9 cellular contexts compared by ENCODE assay signal in genomic region chr1:41240806-41241747, GRCh38. TPM values are rescaled to one million over a fixed set of nuclear protein-coding genes. Genes with fewer than 3 reads are reported as not detected.
DNase-seq lines count a peak whose midpoint lies in the region; ATAC-seq, FAIRE-seq and TF ChIP-seq lines count a peak whose summit lies in the region.
"Had no signal": no experiment of that assay in that cellular context is flagged by ENCODE, and none has a peak within 500 bp of the region (broad histone marks: within the 10 kb centered on the region; RNA-seq: fewer than 3 reads in every experiment).

No MANE protein-coding gene starts in this region.

- H2AFZ ChIP-seq in astrocyte (ENCODE audit: low read depth, low read length): peak overlapping the region; percentile 73

- H3K9me3 ChIP-seq in astrocyte (ENCODE audit: insufficient read depth, low read depth, low read length) (no peaks in the 10 kb centered on the region), iPS DF 6.9 (ENCODE audit: control insufficient read depth, insufficient read depth, low read length) (no peaks in the 10 kb centered on the region)

- peaks cover 34% of the 10 kb centered on the region for H4K20me1 ChIP-seq in astrocyte (ENCODE audit: insufficient read depth, low read length)

- peak overlapping the region; percentile 81 for H3K9ac ChIP-seq in astrocyte (ENCODE audit: low read length)

- H3K4me2 ChIP-seq in astrocyte (ENCODE audit: low read length): peak overlapping the region; percentile 83

- ATAC-seq in GM19455 (IDR thresholded peaks at IDR 0.05; ENCODE audit: unreplicated experiment) (peak; percentile 60), HG02884 (IDR thresholded peaks at IDR 0.05; ENCODE audit: unreplicated experiment) (no peak)

- H3K4me3 ChIP-seq in astrocyte (ENCODE audit: insufficient read depth, low read depth, low read length) (peak overlapping the region; percentile 50), iPS DF 6.9 (ENCODE audit: low read length) (peak overlapping the region; percentile 100), skeletal muscle cell (ENCODE audit: low read depth, low read length) (peak overlapping the region; percentile 59)

- peak overlapping the region; percentile 67 for H3K27ac Mint-ChIP-seq in T-helper 1 cell treated with Interleukin-12 subunit alpha and Interleukin-12 subunit beta and Interleukin-4 antibody, amounts not matched to agents 30 μg/mL and 1 μg/mL, for 36 hours
- H3K27ac Mint-ChIP-seq in astrocyte (ENCODE audit: unreplicated experiment): peak overlapping the region; percentile 88

- H3K4me3 Mint-ChIP-seq in T-helper 1 cell treated with Interleukin-12 subunit alpha and Interleukin-12 subunit beta and Interleukin-4 antibody, amounts not matched to agents 30 μg/mL and 1 μg/mL, for 36 hours: peak overlapping the region; percentile 80
- peak overlapping the region; percentile 91 for H3K4me3 Mint-ChIP-seq in astrocyte (ENCODE audit: unreplicated experiment)

- TF ChIP-seq CTCF in astrocyte (IDR thresholded peaks at IDR 0.05; ENCODE audit: insufficient read depth, low read depth, low read length): no peak

- FAIRE-seq in astrocyte (lab: Jason Lieb, UNC): no peak
- FAIRE-seq: endometrium had no signal

- no peaks in the 10 kb centered on the region for H3K9me3 Mint-ChIP-seq in T-helper 1 cell treated with Interleukin-12 subunit alpha and Interleukin-12 subunit beta and Interleukin-4 antibody, amounts not matched to agents 30 μg/mL and 1 μg/mL, for 36 hours
- no peaks in the 10 kb centered on the region for H3K9me3 Mint-ChIP-seq in astrocyte (ENCODE audit: unreplicated experiment)

- H3K36me3 ChIP-seq in astrocyte (ENCODE audit: insufficient read depth, low read length) (no peaks in the 10 kb centered on the region), iPS DF 6.9 (ENCODE audit: control insufficient read depth, insufficient read depth, low read length) (no peaks in the 10 kb centered on the region; the same call in 1 of the 2 replicates)

- H3K27me3 ChIP-seq in astrocyte (ENCODE audit: insufficient read depth, low read length) (no peaks in the 10 kb centered on the region), iPS DF 6.9 (ENCODE audit: control insufficient read depth, insufficient read depth, low read length) (no peaks in the 10 kb centered on the region)

- peaks cover 2% of the 10 kb centered on the region for H3K36me3 Mint-ChIP-seq in T-helper 1 cell treated with Interleukin-12 subunit alpha and Interleukin-12 subunit beta and Interleukin-4 antibody, amounts not matched to agents 30 μg/mL and 1 μg/mL, for 36 hours (ENCODE audit: low read depth)
- no peaks in the 10 kb centered on the region for H3K36me3 Mint-ChIP-seq in astrocyte (ENCODE audit: low read depth, unreplicated experiment)

- peaks cover 30% of the 10 kb centered on the region for H3K4me1 Mint-ChIP-seq in T-helper 1 cell treated with Interleukin-12 subunit alpha and Interleukin-12 subunit beta and Interleukin-4 antibody, amounts not matched to agents 30 μg/mL and 1 μg/mL, for 36 hours (ENCODE audit: low read depth)
- peaks cover 34% of the 10 kb centered on the region for H3K4me1 Mint-ChIP-seq in astrocyte (ENCODE audit: low read depth, unreplicated experiment)

- H3K4me1 ChIP-seq in astrocyte (ENCODE audit: insufficient read depth, low read length) (peaks cover 20% of the 10 kb centered on the region), iPS DF 6.9 (ENCODE audit: control insufficient read depth, insufficient read depth, low read length) (no peaks in the 10 kb centered on the region; the same call in 1 of the 2 replicates)

- peaks cover 2% of the 10 kb centered on the region for H3K27me3 Mint-ChIP-seq in T-helper 1 cell treated with Interleukin-12 subunit alpha and Interleukin-12 subunit beta and Interleukin-4 antibody, amounts not matched to agents 30 μg/mL and 1 μg/mL, for 36 hours (ENCODE audit: low read depth)
- H3K27me3 Mint-ChIP-seq in astrocyte (ENCODE audit: low read depth, unreplicated experiment): no peaks in the 10 kb centered on the region

- WGBS in iPS DF 6.9 (ENCODE audit: insufficient coverage, insufficient read length): no CpG with 5 or more reads among the region's 57 CpGs

- H3K27ac ChIP-seq in astrocyte (ENCODE audit: low read depth, low read length): no peak overlapping the region
- no peak overlapping the region for H3K27ac ChIP-seq in iPS DF 6.9 (ENCODE audit: low read length)

- peaks cover 28% of the 10 kb centered on the region for H3K79me2 ChIP-seq in astrocyte (ENCODE audit: insufficient read depth, low read length)

- DNase-seq in COR-L47 (lab: John Stamatoyannopoulos, UW) (peak; percentile 36), HUDEP-2 (lab: John Stamatoyannopoulos, UW; ENCODE audit: unreplicated experiment in 76 of 76) (peak in 60 of 76 experiments; percentile 7 to 68 (median 45)), astrocyte (ENCODE audit: low read depth) (peak; percentile 5), iPS DF 6.9 (ENCODE audit: low read depth, low spot score) (no peak), skeletal muscle cell (ENCODE audit: low read depth) (no peak)

RNA-seq across cellular contexts. Expression of gene SCMH1, which starts 1.0 kb away (rescaled TPM):
- 18.0 and 18.4 TPM in 2 replicates for total RNA-seq in astrocyte

Comparison
In these comparisons a context has a peak if more than half of its experiments do, and no peak if none do; other contexts are left out.
1. DNase-seq: peak in COR-L47 (single experiment), HUDEP-2 (60 of 76) and astrocyte (single experiment); none in iPS DF 6.9 (single experiment) and skeletal muscle cell (single experiment).
2. H3K4me3 ChIP-seq: peak in every context shown above with its lines; median percentile 100 in iPS DF 6.9; 59 in skeletal muscle cell; 50 in astrocyte.